8 cellular contexts compared by ENCODE assay signal in genomic region chr4:36256398-36256828, GRCh38. TPM values are rescaled to one million over a fixed set of nuclear protein-coding genes. Genes with fewer than 3 reads are reported as not detected.
DNase-seq lines count a peak whose midpoint lies in the region; ATAC-seq and TF ChIP-seq lines count a peak whose summit lies in the region.

No MANE protein-coding gene starts in this region.

- H3K9me3 ChIP-seq in colonic mucosa (no peaks in the 10 kb centered on the region), body of pancreas (no peaks in the 10 kb centered on the region)

- no peak for DNase-seq in activated T-cell treated with anti-CD3 and anti-CD28 coated beads, Interleukin-2, amount 50 U/mL, for 24 hours
- DNase-seq in activated T-cell treated with anti-CD3 and anti-CD28 coated beads for 4 hours (no peak), substantia nigra (lab: John Stamatoyannopoulos, UW) (peak in 25 of 49 donors; percentile 3 to 56 (median 25)), colonic mucosa (no peak), body of pancreas (no peak), osteocyte (ENCODE audit: extremely low spot score, unreplicated experiment) (no peak)

- H3K4me1 ChIP-seq in colonic mucosa (no peaks in the 10 kb centered on the region), body of pancreas (no peaks in the 10 kb centered on the region)

- H3K27me3 Mint-ChIP-seq in activated T-cell treated with anti-CD3 and anti-CD28 coated beads, Interleukin-2, amount 50 U/mL, for 24 hours, result no peaks in the 10 kb centered on the region
- H3K27me3 Mint-ChIP-seq in activated T-helper 17 cell treated with anti-CD3 and anti-CD28 coated beads, Interleukin-2, amount 50 U/mL, for 72 hours, result no peaks in the 10 kb centered on the region
- H3K27me3 Mint-ChIP-seq in osteocyte (ENCODE audit: unreplicated experiment), result no peaks in the 10 kb centered on the region

- no peak for TF ChIP-seq CTCF in colonic mucosa (IDR thresholded peaks at IDR 0.05)
- no peak for TF ChIP-seq CTCF in body of pancreas (IDR thresholded peaks at IDR 0.05)
- TF ChIP-seq CTCF in osteocyte (IDR thresholded peaks at IDR 0.05), result no peak

- H3K9me3 Mint-ChIP-seq in activated T-cell treated with anti-CD3 and anti-CD28 coated beads, Interleukin-2, amount 50 U/mL, for 24 hours, result no peaks in the 10 kb centered on the region
- no peaks in the 10 kb centered on the region for H3K9me3 Mint-ChIP-seq in activated T-helper 17 cell treated with anti-CD3 and anti-CD28 coated beads, Interleukin-2, amount 50 U/mL, for 72 hours
- H3K9me3 Mint-ChIP-seq in osteocyte (ENCODE audit: unreplicated experiment), result no peaks in the 10 kb centered on the region

- H3K27me3 ChIP-seq in colonic mucosa (no peaks in the 10 kb centered on the region), body of pancreas (no peaks in the 10 kb centered on the region)

- H3K27ac ChIP-seq in substantia nigra (ENCODE audit: low read depth, low read length, poor library complexity, severe bottlenecking), result peak overlapping the region; percentile 58
- no peak overlapping the region for H3K27ac ChIP-seq in colonic mucosa
- no peak overlapping the region for H3K27ac ChIP-seq in body of pancreas

- H3K9ac ChIP-seq in colonic mucosa (ENCODE audit: low read depth in 2 of 2, low read length in 2 of 2), result peak overlapping the region in 1 of 2 donors; percentile 53

- intact Hi-C loops in colonic mucosa (cut with DNase I) (no loop called here), body of pancreas (cut with DNase I) (no loop called here)

- H3K36me3 ChIP-seq in colonic mucosa (no peaks in the 10 kb centered on the region), body of pancreas (replicated peaks in 1 of 2; ENCODE audit: insufficient read depth in 1 of 2, low read depth in 2 of 2) (no peaks in the 10 kb centered on the region)

- H3K36me3 Mint-ChIP-seq in activated T-cell treated with anti-CD3 and anti-CD28 coated beads, Interleukin-2, amount 50 U/mL, for 24 hours (ENCODE audit: low read depth), result no peaks in the 10 kb centered on the region
- H3K36me3 Mint-ChIP-seq in activated T-helper 17 cell treated with anti-CD3 and anti-CD28 coated beads, Interleukin-2, amount 50 U/mL, for 72 hours (ENCODE audit: low read depth), result no peaks in the 10 kb centered on the region
- H3K36me3 Mint-ChIP-seq in osteocyte (ENCODE audit: unreplicated experiment), result no peaks in the 10 kb centered on the region

- peak overlapping the region; percentile 84 for H3K27ac Mint-ChIP-seq in activated T-cell treated with anti-CD3 and anti-CD28 coated beads, Interleukin-2, amount 50 U/mL, for 24 hours
- H3K27ac Mint-ChIP-seq in activated T-helper 17 cell treated with anti-CD3 and anti-CD28 coated beads, Interleukin-2, amount 50 U/mL, for 72 hours, result peak overlapping the region; percentile 55
- H3K27ac Mint-ChIP-seq in osteocyte (ENCODE audit: unreplicated experiment), result no peak overlapping the region

- WGBS in body of pancreas, 2 donors, result 60 to 93% methylated on average over 6 of the region's 6 CpGs

- peaks cover 42% of the 10 kb centered on the region for H3K4me1 Mint-ChIP-seq in activated T-cell treated with anti-CD3 and anti-CD28 coated beads, Interleukin-2, amount 50 U/mL, for 24 hours (ENCODE audit: low read depth)
- H3K4me1 Mint-ChIP-seq in activated T-helper 17 cell treated with anti-CD3 and anti-CD28 coated beads, Interleukin-2, amount 50 U/mL, for 72 hours, result peaks cover 24% of the 10 kb centered on the region
- peaks cover 3% of the 10 kb centered on the region for H3K4me1 Mint-ChIP-seq in osteocyte (ENCODE audit: unreplicated experiment)

- peak overlapping the region; percentile 65 for H3K4me3 Mint-ChIP-seq in activated T-cell treated with anti-CD3 and anti-CD28 coated beads, Interleukin-2, amount 50 U/mL, for 24 hours
- peak overlapping the region; percentile 83 for H3K4me3 Mint-ChIP-seq in activated T-helper 17 cell treated with anti-CD3 and anti-CD28 coated beads, Interleukin-2, amount 50 U/mL, for 72 hours
- no peak overlapping the region for H3K4me3 Mint-ChIP-seq in osteocyte (ENCODE audit: unreplicated experiment)

- ATAC-seq in HG03064 (IDR thresholded peaks at IDR 0.05; ENCODE audit: low read depth, unreplicated experiment), result peak; percentile 38
- peak; percentile 78 for ATAC-seq in activated T-helper 17 cell treated with anti-CD3 and anti-CD28 coated beads, Interleukin-2, amount 50 U/mL, for 72 hours (replicated peaks)
- no peak for ATAC-seq in body of pancreas

- no peak for TF ChIP-seq POLR2A in body of pancreas (IDR thresholded peaks at IDR 0.05)

- no peak overlapping the region for H3K4me3 ChIP-seq in colonic mucosa
- no peak overlapping the region for H3K4me3 ChIP-seq in body of pancreas

RNA-seq across cellular contexts. Expression of gene ARAP2, which starts 12.1 kb away (rescaled TPM):
- total RNA-seq in activated T-helper 17 cell treated with anti-CD3 and anti-CD28 coated beads, Interleukin-2, amount 50 U/mL, for 72 hours, result 10 to 100 TPM; 44.8 to 51.7 TPM
- total RNA-seq in colonic mucosa (10 to 100 TPM; 10.7 to 19.3 TPM), body of pancreas (10 to 100 TPM; 12.5 to 14.3 TPM), osteocyte (1.0 and 2.4 TPM in 2 replicates)

RNA-seq across cellular contexts. Expression of gene DTHD1, which starts 25.0 kb away (rescaled TPM):
- total RNA-seq in activated T-helper 17 cell treated with anti-CD3 and anti-CD28 coated beads, Interleukin-2, amount 50 U/mL, for 72 hours, result under 1 TPM; 0.74 to 0.99 TPM
- total RNA-seq in colonic mucosa (under 1 TPM in 1 of 2 donors, not detected in 1; 0.08 TPM), body of pancreas (under 1 TPM in 1 of 2 donors, not detected in 1; under 0.01 TPM), osteocyte (not detected in 2 replicates)

Comparison
In these comparisons a context has a peak if more than half of its experiments do, and no peak if none do; other contexts are left out.
1. DNase-seq: peak in substantia nigra (25 of 49); none in activated T-cell treated with anti-CD3 and anti-CD28 coated beads, Interleukin-2, amount 50 U/mL, for 24 hours (single experiment), activated T-cell treated with anti-CD3 and anti-CD28 coated beads for 4 hours (single experiment), colonic mucosa (single experiment), body of pancreas (0 of 4) and osteocyte (single experiment).